10 cellular contexts compared by ENCODE assay signal in genomic region chr2:68901561-68901960, GRCh38. TPM values are rescaled to one million over a fixed set of nuclear protein-coding genes. Genes with fewer than 3 reads are reported as not detected.
"Had no signal": no experiment of that assay in that cellular context is flagged by ENCODE, and none has a peak within 500 bp of the region (broad histone marks: within the 10 kb centered on the region; RNA-seq: fewer than 3 reads in every experiment).

No MANE protein-coding gene starts in this region.

- H3K4me3 Mint-ChIP-seq: HFFc6 had no signal

- H3K27ac ChIP-seq: HL-60, KMS-11 had no signal

- H3K9ac ChIP-seq: KMS-11 had no signal

- H3K4me3 ChIP-seq: HAP-1 had no signal

- H3K36me3 ChIP-seq: HAP-1 had no signal

- DNase-seq: GOT3, HFFc6, KBM-7 had no signal

- H3K4me1 ChIP-seq: HAP-1 had no signal

- H3K4me2 ChIP-seq: KMS-11 had no signal

- H3K9me3 ChIP-seq: HAP-1 had no signal

- H3K27ac Mint-ChIP-seq: HFFc6 had no signal

RNA-seq across cellular contexts. Expression of gene BMP10, which starts 30.4 kb away (rescaled TPM):
- total RNA-seq: H4, H7, HFFc6, HT1080, IMR-90 had no signal
- polyA plus RNA-seq: IMR-90 had no signal

RNA-seq across cellular contexts. Expression of gene GKN2, which starts 51.1 kb away (rescaled TPM):
- total RNA-seq: H4, H7, HFFc6, HT1080, IMR-90 had no signal
- polyA plus RNA-seq: IMR-90 had no signal
